ENCODE assay signal across 10 cellular contexts in the genomic region with DNA sequence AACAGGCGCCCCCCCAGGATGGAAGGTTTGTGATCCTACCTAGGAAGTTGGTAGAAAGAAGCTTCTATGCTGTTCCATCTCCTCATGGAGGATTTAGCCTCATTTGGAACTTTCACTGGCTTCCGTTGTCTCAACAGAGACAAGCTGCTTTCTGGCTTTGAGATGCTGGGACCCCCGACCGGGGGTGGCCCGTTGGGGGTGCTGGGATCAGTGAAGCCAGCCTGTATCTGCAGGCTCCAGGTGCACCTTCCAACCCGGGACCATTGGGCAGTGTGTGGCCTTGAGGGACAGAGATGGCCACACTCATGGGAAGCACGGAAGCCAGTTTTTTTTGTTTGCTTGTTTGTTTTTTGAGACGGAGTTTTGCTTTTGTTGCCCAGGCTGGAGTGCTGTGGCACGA. TPM values are rescaled to one million over a fixed set of nuclear protein-coding genes. Genes with fewer than 3 reads are reported as not detected.
"Had no signal": no experiment of that assay in that cellular context is flagged by ENCODE, and none has a peak within 500 bp of the region (broad histone marks: within the 10 kb centered on the region; RNA-seq: fewer than 3 reads in every experiment).

No MANE protein-coding gene starts in this region.

- DNase-seq: GM23248, GOT3, H9, HCEC 1CT, HFFc6 had no signal

- H3K4me3 ChIP-seq: GM23248, GM23338, HAP-1 had no signal

- H2AFZ ChIP-seq: GM23248, GM23338 had no signal

- H3K27ac ChIP-seq: GM23248 had no signal

- H3K36me3 ChIP-seq: HAP-1 had no signal

- H3K9me3 ChIP-seq: HAP-1 had no signal

- ATAC-seq: GM23338, HCT116 had no signal

- H3K4me2 ChIP-seq: GM23338 had no signal

- H3K9ac ChIP-seq: GM23248 had no signal

RNA-seq across cellular contexts. Expression of a gene that starts 15.4 kb away (rescaled TPM):
- total RNA-seq: GM23248, GM23338, H1, H4, H9, HFFc6 had no signal
- polyA plus RNA-seq: GM23248, GM23338 had no signal
